ENCODE assay signal across 25 cellular contexts in genomic region chr16:48218473-48218872, GRCh38. TPM values are rescaled to one million over a fixed set of nuclear protein-coding genes. Genes with fewer than 3 reads are reported as not detected.
DNase-seq lines count a peak whose midpoint lies in the region; ATAC-seq lines count a peak whose summit lies in the region.
"Had no signal": no experiment of that assay in that cellular context is flagged by ENCODE, and none has a peak within 500 bp of the region (broad histone marks: within the 10 kb centered on the region; RNA-seq: fewer than 3 reads in every experiment).

No MANE protein-coding gene starts in this region.

- peaks cover 3% of the 10 kb centered on the region for H3K9me3 Mint-ChIP-seq in activated T-cell treated with anti-CD3 and anti-CD28 coated beads, Interleukin-2, amount 50 U/mL, for 4 hours
- peaks cover 7% of the 10 kb centered on the region for H3K9me3 Mint-ChIP-seq in stimulated activated naive CD8-positive, alpha-beta T cell treated with anti-CD3 and anti-CD28 coated beads, Interleukin-15, Interleukin-2, amounts not matched to agents 100 ng/mL and 50 ng/mL, for 24 hours
- H3K9me3 Mint-ChIP-seq in stimulated activated naive CD8-positive, alpha-beta T cell treated with anti-CD3 and anti-CD28 coated beads, Interleukin-15, amount 100 ng/mL, for 72 hours: peaks cover 0 to 7% of the 10 kb centered on the region in 2 donors
- no peaks in the 10 kb centered on the region for H3K9me3 Mint-ChIP-seq in activated T-helper 17 cell treated with anti-CD3 and anti-CD28 coated beads, Interleukin-2, amount 50 U/mL, for 72 hours
- H3K9me3 Mint-ChIP-seq: CD8-positive, alpha-beta memory T cell had no signal

- peaks cover 4% of the 10 kb centered on the region for H3K27me3 Mint-ChIP-seq in activated T-cell treated with anti-CD3 and anti-CD28 coated beads, Interleukin-2, amount 50 U/mL, for 4 hours (ENCODE audit: low read depth)
- H3K27me3 Mint-ChIP-seq in stimulated activated naive CD8-positive, alpha-beta T cell treated with anti-CD3 and anti-CD28 coated beads, Interleukin-15, Interleukin-2, amounts not matched to agents 100 ng/mL and 50 ng/mL, for 24 hours: no peaks in the 10 kb centered on the region
- peaks cover 7% of the 10 kb centered on the region for H3K27me3 Mint-ChIP-seq in stimulated activated naive CD8-positive, alpha-beta T cell treated with anti-CD3 and anti-CD28 coated beads, Interleukin-15, amount 100 ng/mL, for 72 hours
- no peaks in the 10 kb centered on the region for H3K27me3 Mint-ChIP-seq in activated T-helper 17 cell treated with anti-CD3 and anti-CD28 coated beads, Interleukin-2, amount 50 U/mL, for 72 hours

- no peak for DNase-seq in activated T-cell treated with anti-CD3 and anti-CD28 coated beads, Interleukin-2, amount 50 U/mL, for 4 hours
- no peak for DNase-seq in activated T-cell treated with anti-CD3 and anti-CD28 coated beads, Interleukin-2, amount 50 U/mL, for 1 hour
- DNase-seq in stimulated activated naive CD8-positive, alpha-beta T cell treated with anti-CD3 and anti-CD28 coated beads, Interleukin-15, amount 100 ng/mL, for 72 hours: no peak
- DNase-seq: ACHN; BE2C; C1 segment of cervical spinal cord; CD4-positive, alpha-beta memory T cell; CD4-positive, CD25-positive, alpha-beta regulatory T cell; CD8-positive, alpha-beta memory T cell; COR-L47; DMS 273 treated with DMSO at 0.1 percent for 48 hours; DMS153; DMS53; DMS79; DND-41; EL; GDM1 had no signal

- no peaks in the 10 kb centered on the region for H3K4me1 Mint-ChIP-seq in activated T-cell treated with anti-CD3 and anti-CD28 coated beads, Interleukin-2, amount 50 U/mL, for 4 hours (ENCODE audit: low read depth)
- no peaks in the 10 kb centered on the region for H3K4me1 Mint-ChIP-seq in stimulated activated naive CD8-positive, alpha-beta T cell treated with anti-CD3 and anti-CD28 coated beads, Interleukin-15, Interleukin-2, amounts not matched to agents 100 ng/mL and 50 ng/mL, for 24 hours (ENCODE audit: low read depth)
- no peaks in the 10 kb centered on the region for H3K4me1 Mint-ChIP-seq in stimulated activated naive CD8-positive, alpha-beta T cell treated with anti-CD3 and anti-CD28 coated beads, Interleukin-15, amount 100 ng/mL, for 72 hours
- H3K4me1 Mint-ChIP-seq in activated T-helper 17 cell treated with anti-CD3 and anti-CD28 coated beads, Interleukin-2, amount 50 U/mL, for 72 hours: no peaks in the 10 kb centered on the region
- H3K4me1 Mint-ChIP-seq: CD4-positive, alpha-beta memory T cell; CD4-positive, CD25-positive, alpha-beta regulatory T cell; CD8-positive, alpha-beta memory T cell had no signal

- peak overlapping the region; percentile 17 for H3K27ac Mint-ChIP-seq in stimulated activated naive CD8-positive, alpha-beta T cell treated with anti-CD3 and anti-CD28 coated beads, Interleukin-15, Interleukin-2, amounts not matched to agents 100 ng/mL and 50 ng/mL, for 24 hours
- H3K27ac Mint-ChIP-seq in stimulated activated naive CD8-positive, alpha-beta T cell treated with anti-CD3 and anti-CD28 coated beads, Interleukin-15, amount 100 ng/mL, for 72 hours: no peak overlapping the region
- H3K27ac Mint-ChIP-seq in activated T-helper 17 cell treated with anti-CD3 and anti-CD28 coated beads, Interleukin-2, amount 50 U/mL, for 72 hours: no peak overlapping the region
- H3K27ac Mint-ChIP-seq: CD14-positive monocyte; CD4-positive, alpha-beta memory T cell; CD4-positive, CD25-positive, alpha-beta regulatory T cell; CD8-positive, alpha-beta memory T cell had no signal

- ATAC-seq in activated T-cell treated with anti-CD3 and anti-CD28 coated beads, Interleukin-2, amount 50 U/mL, for 4 hours: peak; percentile 66 to 67
- ATAC-seq in stimulated activated naive CD8-positive, alpha-beta T cell treated with anti-CD3 and anti-CD28 coated beads, Interleukin-15, amount 100 ng/mL, for 72 hours: no peak
- peak; percentile 21 for ATAC-seq in activated T-helper 17 cell treated with anti-CD3 and anti-CD28 coated beads, Interleukin-2, amount 50 U/mL, for 72 hours (replicated peaks)
- ATAC-seq in HG02588 (IDR thresholded peaks at IDR 0.05; ENCODE audit: unreplicated experiment): no peak
- ATAC-seq: GM12878 had no signal

- no peaks in the 10 kb centered on the region for H3K36me3 Mint-ChIP-seq in activated T-cell treated with anti-CD3 and anti-CD28 coated beads, Interleukin-2, amount 50 U/mL, for 4 hours (ENCODE audit: insufficient read depth)
- H3K36me3 Mint-ChIP-seq in stimulated activated naive CD8-positive, alpha-beta T cell treated with anti-CD3 and anti-CD28 coated beads, Interleukin-15, Interleukin-2, amounts not matched to agents 100 ng/mL and 50 ng/mL, for 24 hours (ENCODE audit: low read depth): no peaks in the 10 kb centered on the region
- H3K36me3 Mint-ChIP-seq in activated T-helper 17 cell treated with anti-CD3 and anti-CD28 coated beads, Interleukin-2, amount 50 U/mL, for 72 hours (ENCODE audit: low read depth): no peaks in the 10 kb centered on the region
- H3K36me3 Mint-ChIP-seq: CD14-positive monocyte; CD4-positive, alpha-beta memory T cell; CD4-positive, CD25-positive, alpha-beta regulatory T cell; CD8-positive, alpha-beta memory T cell had no signal

- no peak overlapping the region for H3K4me3 Mint-ChIP-seq in activated T-cell treated with anti-CD3 and anti-CD28 coated beads, Interleukin-2, amount 50 U/mL, for 4 hours
- H3K4me3 Mint-ChIP-seq in stimulated activated naive CD8-positive, alpha-beta T cell treated with anti-CD3 and anti-CD28 coated beads, Interleukin-15, Interleukin-2, amounts not matched to agents 100 ng/mL and 50 ng/mL, for 24 hours: no peak overlapping the region
- no peak overlapping the region for H3K4me3 Mint-ChIP-seq in stimulated activated naive CD8-positive, alpha-beta T cell treated with anti-CD3 and anti-CD28 coated beads, Interleukin-15, amount 100 ng/mL, for 72 hours
- H3K4me3 Mint-ChIP-seq in activated T-helper 17 cell treated with anti-CD3 and anti-CD28 coated beads, Interleukin-2, amount 50 U/mL, for 72 hours: no peak overlapping the region
- H3K4me3 Mint-ChIP-seq: CD14-positive monocyte; CD4-positive, alpha-beta memory T cell; CD4-positive, CD25-positive, alpha-beta regulatory T cell; CD8-positive, alpha-beta memory T cell had no signal

RNA-seq across cellular contexts. Expression of gene LONP2, which starts 25.6 kb away (rescaled TPM):
- total RNA-seq in activated T-cell treated with anti-CD3 and anti-CD28 coated beads, Interleukin-2, amount 50 U/mL, for 4 hours: 10 to 100 TPM; 50.5 to 57.6 (median 53.1) TPM
- total RNA-seq in activated T-helper 17 cell treated with anti-CD3 and anti-CD28 coated beads, Interleukin-2, amount 50 U/mL, for 72 hours: 10 to 100 TPM; 49.7 to 60.6 TPM

RNA-seq across cellular contexts. Expression of gene ABCC11, which starts 28.9 kb away (rescaled TPM):
- total RNA-seq in activated T-cell treated with anti-CD3 and anti-CD28 coated beads, Interleukin-2, amount 50 U/mL, for 4 hours: under 1 TPM; 0.05 to 0.08 (median 0.08) TPM
- total RNA-seq in activated T-helper 17 cell treated with anti-CD3 and anti-CD28 coated beads, Interleukin-2, amount 50 U/mL, for 72 hours: under 1 TPM; 0.19 to 0.24 TPM
- total RNA-seq: A172; A673; CD4-positive, alpha-beta memory T cell; CD4-positive, CD25-positive, alpha-beta regulatory T cell; Daoy; GM12878 had no signal

Comparison
In these comparisons a context has a peak if more than half of its experiments do, and no peak if none do; other contexts are left out.
1. ATAC-seq: peak in activated T-cell treated with anti-CD3 and anti-CD28 coated beads, Interleukin-2, amount 50 U/mL, for 4 hours (2 of 2) and activated T-helper 17 cell treated with anti-CD3 and anti-CD28 coated beads, Interleukin-2, amount 50 U/mL, for 72 hours (single experiment); none in stimulated activated naive CD8-positive, alpha-beta T cell treated with anti-CD3 and anti-CD28 coated beads, Interleukin-15, amount 100 ng/mL, for 72 hours (single experiment) and HG02588 (single experiment).